In genomic region chr16:8853150-8853549, GRCh38 we compare ENCODE assay signal across 13 cellular contexts. TPM values are rescaled to one million over a fixed set of nuclear protein-coding genes. Genes with fewer than 3 reads are reported as not detected.
A peak's percentile ranks its signal among the peaks of the same experiment; 100 is the strongest.
DNase-seq lines count a peak whose midpoint lies in the region; ATAC-seq and TF ChIP-seq lines count a peak whose summit lies in the region.
"Had no signal": no experiment of that assay in that cellular context is flagged by ENCODE, and none has a peak within 500 bp of the region (broad histone marks: within the 10 kb centered on the region; RNA-seq: fewer than 3 reads in every experiment).

No MANE protein-coding gene starts in this region.

- H3K36me3 ChIP-seq in heart left ventricle: peaks cover 0 to 78% (median 70%) of the 10 kb centered on the region in 9 donors
- peaks cover 0 to 23% (median 13%) of the 10 kb centered on the region in 4 donors for H3K36me3 ChIP-seq in right lobe of liver

- H3K4me3 Mint-ChIP-seq in activated naive CD8-positive, alpha-beta T cell treated with anti-CD3 and anti-CD28 coated beads, Interleukin-2, amount 50 U/mL, for 24 hours: no peak overlapping the region
- H3K4me3 Mint-ChIP-seq in type B pancreatic cell: no peak overlapping the region

- TF ChIP-seq CTCF in heart left ventricle (IDR thresholded peaks at IDR 0.05) (no peak), right lobe of liver (IDR thresholded peaks at IDR 0.05) (no peak), type B pancreatic cell (conservative IDR thresholded peaks at IDR 0.05) (no peak)

- H3K27ac ChIP-seq in heart left ventricle (peak overlapping the region in 11 of 12 donors; percentile 32 to 76 (median 54)), right lobe of liver (peak overlapping the region in 2 of 3 donors; percentile 8 to 18)

- H3K27me3 Mint-ChIP-seq in activated naive CD8-positive, alpha-beta T cell treated with anti-CD3 and anti-CD28 coated beads, Interleukin-2, amount 50 U/mL, for 24 hours: no peaks in the 10 kb centered on the region
- H3K27me3 Mint-ChIP-seq in type B pancreatic cell: no peaks in the 10 kb centered on the region

- WGBS in heart left ventricle, 4 donors: 58 to 76% (median 62%) methylated on average over 7 of the region's 7 CpGs
- WGBS in right lobe of liver (ENCODE audit: insufficient coverage, low coverage, low lambda C conversion rate, missing lambda C conversion rate): 70% methylated on average over 5 of the region's 7 CpGs

- H3K27me3 ChIP-seq in heart left ventricle (no peaks in the 10 kb centered on the region), right lobe of liver (no peaks in the 10 kb centered on the region)

- H3K4me3 ChIP-seq in heart left ventricle (no peak overlapping the region), right lobe of liver (no peak overlapping the region)
- H3K4me3 ChIP-seq: mucosa of descending colon had no signal

- peak in 2 of 4 donors; percentile 3 to 9 for ATAC-seq in heart left ventricle
- ATAC-seq in Right ventricle myocardium superior (ENCODE audit: poor library complexity): no peak
- no peak for ATAC-seq in activated naive CD8-positive, alpha-beta T cell treated with anti-CD3 and anti-CD28 coated beads, Interleukin-2, amount 50 U/mL, for 24 hours
- ATAC-seq in right lobe of liver: peak in 1 of 4 donors; percentile 1
- ATAC-seq in HG02623 (IDR thresholded peaks at IDR 0.05; ENCODE audit: unreplicated experiment): no peak
- ATAC-seq: mucosa of descending colon had no signal

- DNase-seq in heart left ventricle: no peak
- no peak for DNase-seq in Right ventricle myocardium superior
- DNase-seq in activated naive CD8-positive, alpha-beta T cell treated with anti-CD3 and anti-CD28 coated beads, Interleukin-2, amount 50 U/mL, for 24 hours: no peak
- no peak for DNase-seq in right lobe of liver
- no peak for DNase-seq in type B pancreatic cell (ENCODE audit: extremely low spot score, unreplicated experiment)
- DNase-seq in COR-L47 (lab: John Stamatoyannopoulos, UW): no peak
- no peak for DNase-seq in C1 segment of cervical spinal cord (lab: John Stamatoyannopoulos, UW)
- DNase-seq: activated CD4-positive, alpha-beta T cell treated with anti-CD3 and anti-CD28 coated beads for 4 hours; anterior cingulate cortex; NCI-H1436 treated with DMSO at 0.1 percent for 48 hours had no signal

- H3K4me1 ChIP-seq in heart left ventricle (peaks cover 0 to 42% (median 24%) of the 10 kb centered on the region in 12 donors), right lobe of liver (peaks cover 0 to 29% (median 9%) of the 10 kb centered on the region in 4 donors)

- intact Hi-C loops in heart left ventricle (cut with DNase I) (no loop called here), Right ventricle myocardium superior (cut with DNase I) (no loop called here), right lobe of liver (cut with DNase I) (no loop called here)

- H3K9me3 ChIP-seq in heart left ventricle (no peaks in the 10 kb centered on the region), right lobe of liver (no peaks in the 10 kb centered on the region)
- H3K9me3 ChIP-seq: mucosa of descending colon had no signal

- H3K36me3 Mint-ChIP-seq in activated naive CD8-positive, alpha-beta T cell treated with anti-CD3 and anti-CD28 coated beads, Interleukin-2, amount 50 U/mL, for 24 hours (ENCODE audit: low read depth): peaks cover 36% of the 10 kb centered on the region
- H3K36me3 Mint-ChIP-seq in type B pancreatic cell: peaks cover 17% of the 10 kb centered on the region

- peaks cover 32% of the 10 kb centered on the region for H3K4me1 Mint-ChIP-seq in activated naive CD8-positive, alpha-beta T cell treated with anti-CD3 and anti-CD28 coated beads, Interleukin-2, amount 50 U/mL, for 24 hours
- peaks cover 5% of the 10 kb centered on the region for H3K4me1 Mint-ChIP-seq in type B pancreatic cell (ENCODE audit: unreplicated experiment)

- peak overlapping the region; percentile 56 for H3K27ac Mint-ChIP-seq in activated naive CD8-positive, alpha-beta T cell treated with anti-CD3 and anti-CD28 coated beads, Interleukin-2, amount 50 U/mL, for 24 hours
- H3K27ac Mint-ChIP-seq in type B pancreatic cell: peak overlapping the region; percentile 60

- no peak for TF ChIP-seq POLR2A in heart left ventricle (IDR thresholded peaks at IDR 0.05)
- TF ChIP-seq POLR2A in right lobe of liver (IDR thresholded peaks at IDR 0.05): no peak

- H3K9me3 Mint-ChIP-seq in activated naive CD8-positive, alpha-beta T cell treated with anti-CD3 and anti-CD28 coated beads, Interleukin-2, amount 50 U/mL, for 24 hours: no peaks in the 10 kb centered on the region
- H3K9me3 Mint-ChIP-seq in type B pancreatic cell: no peaks in the 10 kb centered on the region

RNA-seq across cellular contexts. Expression of gene CARHSP1, which starts 15.7 kb away (rescaled TPM):
- total RNA-seq in heart left ventricle (10 to 100 TPM; 20.0 to 62.4 (median 29.0) TPM), Right ventricle myocardium superior (26.0 TPM), right lobe of liver (100 to 1,000 TPM in 1 of 6 experiments, 10 to 100 TPM in 5; 61.5 to 132 (median 73.1) TPM), type B pancreatic cell (ENCODE audit: low replicate concordance) (84.6 and 88.0 TPM in 2 replicates)
- polyA plus RNA-seq in heart left ventricle: 10 to 100 TPM; 33.4 to 58.0 TPM

RNA-seq across cellular contexts. Expression of gene LITAFD, which starts 29.0 kb away (rescaled TPM):
- total RNA-seq in heart left ventricle: not detected
- not detected for polyA plus RNA-seq in heart left ventricle
- total RNA-seq in Right ventricle myocardium superior: not detected
- total RNA-seq in right lobe of liver: not detected
- not detected in 2 replicates for total RNA-seq in type B pancreatic cell (ENCODE audit: low replicate concordance)
- total RNA-seq: mucosa of descending colon, ureter had no signal

RNA-seq across cellular contexts. Expression of gene PMM2, which starts 55.5 kb away (rescaled TPM):
- total RNA-seq in heart left ventricle (10 to 100 TPM in 8 of 9 donors, 1 to 10 TPM in 1; 9.8 to 25.1 (median 13.4) TPM), Right ventricle myocardium superior (14.9 TPM), right lobe of liver (10 to 100 TPM; 18.6 to 47.8 (median 39.0) TPM), type B pancreatic cell (ENCODE audit: low replicate concordance) (35.5 and 64.3 TPM in 2 replicates)
- polyA plus RNA-seq in heart left ventricle: 10 to 100 TPM; 10.9 to 29.4 TPM

RNA-seq across cellular contexts. Expression of gene TMEM186, which starts 55.7 kb away (rescaled TPM):
- 10 to 100 TPM in 8 of 9 donors, 1 to 10 TPM in 1; 9.6 to 14.6 (median 12.4) TPM for total RNA-seq in heart left ventricle
- polyA plus RNA-seq in heart left ventricle: 10 to 100 TPM in 1 of 2 donors, 1 to 10 TPM in 1; 8.7 to 17.2 TPM
- total RNA-seq in Right ventricle myocardium superior: 12.7 TPM
- total RNA-seq in right lobe of liver: 1 to 10 TPM; 5.0 to 9.4 (median 6.9) TPM
- total RNA-seq in type B pancreatic cell (ENCODE audit: low replicate concordance): 14.2 and 18.4 TPM in 2 replicates
